8 cellular contexts compared by ENCODE assay signal in genomic region chr5:112146323-112146848, GRCh38.
DNase-seq lines count a peak whose midpoint lies in the region; ATAC-seq and TF ChIP-seq lines count a peak whose summit lies in the region.

No MANE protein-coding gene starts in this region.

- H3K4me1 ChIP-seq in gastrocnemius medialis (peaks cover 17 to 20% of the 10 kb centered on the region in 2 donors), colonic mucosa (no peaks in the 10 kb centered on the region)

- H3K4me3 ChIP-seq in gastrocnemius medialis (no peak overlapping the region), colonic mucosa (no peak overlapping the region)

- peak overlapping the region; percentile 45 to 80 (median 74) for H3K27ac ChIP-seq in gastrocnemius medialis
- H3K27ac ChIP-seq in colonic mucosa, result no peak overlapping the region

- no peak overlapping the region for H3K27ac Mint-ChIP-seq in Calu3 (ENCODE audit: unreplicated experiment)

- no peaks in the 10 kb centered on the region for H3K27me3 Mint-ChIP-seq in Calu3 (ENCODE audit: unreplicated experiment)

- ATAC-seq in GM19025 (IDR thresholded peaks at IDR 0.05; ENCODE audit: low read depth, unreplicated experiment) (peak; percentile 57), HG02973 (IDR thresholded peaks at IDR 0.05; ENCODE audit: unreplicated experiment) (peak; percentile 70), gastrocnemius medialis (peak; percentile 89 to 90)

- H3K36me3 ChIP-seq in gastrocnemius medialis (no peaks in the 10 kb centered on the region), colonic mucosa (no peaks in the 10 kb centered on the region)

- CTCF ChIA-PET in Calu3 (lab: Charles Lee), result interaction anchor here (0.6 to 1.5 kb wide), 4 partner anchors 30 to 615 kb away, joined by 3 to 17 read pairs (median 7); no protein-coding TSS in a partner anchor

- TF ChIP-seq CTCF in gastrocnemius medialis (IDR thresholded peaks at IDR 0.05 in 4 of 5, conservative IDR thresholded peaks at IDR 0.05 in 1 of 5) (no peak), Calu3 (IDR thresholded peaks at IDR 0.05; ENCODE audit: unreplicated experiment) (no peak), colonic mucosa (IDR thresholded peaks at IDR 0.05) (no peak)

- in situ Hi-C loops in gastrocnemius medialis (cut with MboI; ENCODE audit: low sequenced_read_pairs in 4 of 4), result loop anchor here (5.0 to 25.0 kb wide), 6 partner anchors 284 to 984 kb away; partner anchors contain the start of gene NREP (in 2 of the 4)

- DNase-seq in astrocyte of the hippocampus (ENCODE audit: low read depth, low spot score) (peak; percentile 26), gastrocnemius medialis (peak; percentile 37 to 62), NCI-H1092 (lab: John Stamatoyannopoulos, UW) (no peak), Calu3 (no peak), colonic mucosa (no peak)
- DNase-seq in effector CD8-positive, alpha-beta T cell (lab: John Stamatoyannopoulos, UW), result no peak

- no peaks in the 10 kb centered on the region for H3K36me3 Mint-ChIP-seq in Calu3 (ENCODE audit: insufficient read depth, unreplicated experiment)

- BruUV-seq in Calu3 (replicated peaks; lab: Mats Ljungman, UMichigan), result no TSS peak

- TF ChIP-seq POLR2A in gastrocnemius medialis (IDR thresholded peaks at IDR 0.05), result no peak

- H3K9me3 ChIP-seq in gastrocnemius medialis (no peaks in the 10 kb centered on the region), colonic mucosa (no peaks in the 10 kb centered on the region)

- intact Hi-C loops in gastrocnemius medialis (cut with DNase I; ENCODE audit: low total_unique reads), result loop anchor here (2.0 to 10.0 kb wide), 3 partner anchors 390 to 614 kb away; partner anchors contain the start of gene NREP
- intact Hi-C loops in Calu3 (cut with micrococcal nuclease; ENCODE audit: unreplicated experiment), result loop anchor here (5.0 to 10.0 kb wide), 5 partner anchors 389 to 989 kb away; partner anchors contain the start of gene NREP
- intact Hi-C loops in colonic mucosa (cut with DNase I), result loop anchor here (2.0 to 10.0 kb wide), 3 partner anchors 462 to 989 kb away; no protein-coding TSS in a partner anchor

- no peak overlapping the region for H3K4me3 Mint-ChIP-seq in Calu3 (ENCODE audit: low read depth, unreplicated experiment)

- no peaks in the 10 kb centered on the region for H3K4me1 Mint-ChIP-seq in Calu3 (ENCODE audit: low read depth, unreplicated experiment)

- no peaks in the 10 kb centered on the region for H3K27me3 ChIP-seq in gastrocnemius medialis
- H3K27me3 ChIP-seq in colonic mucosa, result no peaks in the 10 kb centered on the region

- no peaks in the 10 kb centered on the region for H3K9me3 Mint-ChIP-seq in Calu3 (ENCODE audit: low read depth, unreplicated experiment)

- H3K9ac ChIP-seq in colonic mucosa (ENCODE audit: low read depth in 2 of 2, low read length in 2 of 2), result no peak overlapping the region

Comparison
In these comparisons a context has a peak if more than half of its experiments do, and no peak if none do; other contexts are left out.
1. DNase-seq: peak in astrocyte of the hippocampus (single experiment) and gastrocnemius medialis (2 of 2); none in NCI-H1092 (single experiment), Calu3 (single experiment), effector CD8-positive, alpha-beta T cell (single experiment) and colonic mucosa (single experiment).
2. Peak in every context shown above with its lines, with median percentiles within 50 percentile points of each other: ATAC-seq.